11 cellular contexts compared by ENCODE assay signal in the genomic region with DNA sequence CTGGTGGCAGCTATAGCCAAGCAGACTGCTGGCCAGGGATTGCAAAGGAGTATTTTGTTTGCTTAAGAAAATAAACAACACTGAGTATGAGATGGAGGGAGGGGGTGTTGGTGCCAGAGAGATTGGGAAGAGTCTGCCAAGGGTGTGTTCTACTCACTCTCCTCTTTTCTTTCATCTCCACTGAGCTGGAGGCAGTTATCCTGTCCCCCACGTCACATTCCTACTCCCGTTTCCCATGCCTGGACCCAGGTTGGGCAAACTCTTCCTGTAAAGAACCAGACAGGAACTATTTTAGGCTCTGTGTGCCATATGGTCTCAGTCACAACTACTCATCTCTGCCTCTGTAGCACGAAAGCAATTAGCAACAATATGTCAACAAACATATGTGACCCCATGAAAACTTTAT. TPM values are rescaled to one million over a fixed set of nuclear protein-coding genes. Genes with fewer than 3 reads are reported as not detected.
A peak's percentile ranks its signal among the peaks of the same experiment; 100 is the strongest.
DNase-seq lines count a peak whose midpoint lies in the region; TF ChIP-seq lines count a peak whose summit lies in the region.
"Had no signal": no experiment of that assay in that cellular context is flagged by ENCODE, and none has a peak within 500 bp of the region (broad histone marks: within the 10 kb centered on the region; RNA-seq: fewer than 3 reads in every experiment).

No MANE protein-coding gene starts in this region.

- H3K27me3 ChIP-seq in SJSA1 (replicated peaks), result no peaks in the 10 kb centered on the region

- no peaks in the 10 kb centered on the region for H3K9me2 ChIP-seq in OCI-LY7 (ENCODE audit: insufficient read depth, low read length)

- no peak overlapping the region for H3K4me3 ChIP-seq in SJSA1
- no peak overlapping the region for H3K4me3 ChIP-seq in OCI-LY7 (ENCODE audit: low read depth, low read length, poor library complexity, severe bottlenecking)

- H3K36me3 ChIP-seq in SJSA1 (no peaks in the 10 kb centered on the region), OCI-LY7 (ENCODE audit: insufficient read depth, low read length) (no peaks in the 10 kb centered on the region)
- H3K36me3 ChIP-seq: neutrophil had no signal

- no peaks in the 10 kb centered on the region for H3K9me3 ChIP-seq in SJSA1 (replicated peaks)
- no peaks in the 10 kb centered on the region for H3K9me3 ChIP-seq in OCI-LY7 (ENCODE audit: low read length)
- H3K9me3 ChIP-seq: neutrophil had no signal

- CTCF ChIA-PET in OCI-LY7 (lab: Charles Lee; ENCODE audit: unreplicated experiment), result no interaction called here

- no peak overlapping the region for H2AFZ ChIP-seq in OCI-LY7 (ENCODE audit: low read length)

- H3K4me2 ChIP-seq in OCI-LY7 (ENCODE audit: low read length), result no peak overlapping the region

- DNase-seq in AG09319 (ENCODE audit: extremely low read depth, low read depth) (peak; percentile 82), HCEC 1CT (peak; percentile 88), SJSA1 (ENCODE audit: low read depth in 1 of 2, low spot score in 2 of 2) (peak; percentile 75 to 89), left kidney (ENCODE audit: low read depth, low spot score) (peak; percentile 61), OCI-LY7 (ENCODE audit: low spot score) (no peak), GM19240 (ENCODE audit: insufficient read length, low spot score) (no peak), GOT3 (lab: John Stamatoyannopoulos, UW) (no peak)
- no peak for DNase-seq in activated CD8-positive, alpha-beta memory T cell treated with anti-CD3 and anti-CD28 coated beads, Interleukin-2, amount 50 U/mL, for 4 hours
- DNase-seq: NCI-H2227 treated with DMSO at 0.1 percent for 48 hours had no signal

- intact Hi-C loops in OCI-LY7 (cut with micrococcal nuclease; ENCODE audit: unreplicated experiment), result no loop called here

- TF ChIP-seq CTCF in AG09319 (IDR thresholded peaks at IDR 0.05; ENCODE audit: low read depth, low read length) (no peak), OCI-LY7 (conservative IDR thresholded peaks at IDR 0.05; ENCODE audit: low read length) (no peak)

- H3K79me2 ChIP-seq in OCI-LY7 (ENCODE audit: insufficient read depth, low read depth, low read length), result no peaks in the 10 kb centered on the region

- H3K27ac ChIP-seq in SJSA1 (peak overlapping the region; percentile 74), OCI-LY7 (ENCODE audit: low read depth, low read length, poor library complexity, severe bottlenecking) (no peak overlapping the region)
- H3K27ac ChIP-seq: neutrophil had no signal

- no peaks in the 10 kb centered on the region for H4K20me1 ChIP-seq in OCI-LY7 (ENCODE audit: insufficient read depth, low read length)

- POLR2A ChIA-PET in OCI-LY7 (lab: Charles Lee), result interaction anchor here (0.7 kb wide), 1 partner anchor 10 kb away, joined by 4 read pairs; no protein-coding TSS in a partner anchor

- H3K4me1 ChIP-seq in SJSA1 (replicated peaks) (peaks cover 80% of the 10 kb centered on the region), OCI-LY7 (ENCODE audit: insufficient read depth, low read length, poor library complexity, severe bottlenecking) (no peaks in the 10 kb centered on the region)

- no TSS peak for BruUV-seq in OCI-LY7 (replicated peaks; lab: Mats Ljungman, UMichigan)

RNA-seq across cellular contexts. Expression of a gene that starts 1.4 kb away (rescaled TPM):
- total RNA-seq in SJSA1 (2014; rRNA removed; shearing (Covaris generic)), result 1.5 and 3.5 TPM in 2 replicates
- not detected in 2 replicates for total RNA-seq in OCI-LY7 (2014; rRNA removed; shearing (Covaris generic))
- total RNA-seq in OCI-LY7 (2022), result not detected in 2 replicates
- total RNA-seq: astrocyte had no signal

RNA-seq across cellular contexts. Expression of a gene that starts 25.9 kb away (rescaled TPM):
- total RNA-seq in SJSA1 (2014; rRNA removed; shearing (Covaris generic)), result 2.0 and 11.7 TPM in 2 replicates
- 3.2 and 5.2 TPM in 2 replicates for total RNA-seq in OCI-LY7 (2014; rRNA removed; shearing (Covaris generic))
- 9.2 and 10.6 TPM in 2 replicates for total RNA-seq in OCI-LY7 (2022)

RNA-seq across cellular contexts. Expression of a gene that starts 30.4 kb away (rescaled TPM):
- total RNA-seq in SJSA1 (2014; rRNA removed; shearing (Covaris generic)), result 0.25 and 0.53 TPM in 2 replicates
- total RNA-seq in OCI-LY7 (2014; rRNA removed; shearing (Covaris generic)), result not detected in 2 replicates
- not detected in 2 replicates for total RNA-seq in OCI-LY7 (2022)
- total RNA-seq: astrocyte had no signal

RNA-seq across cellular contexts. Expression of a gene that starts 50.4 kb away (rescaled TPM):
- not detected in 2 replicates for total RNA-seq in SJSA1 (2014; rRNA removed; shearing (Covaris generic))
- total RNA-seq in OCI-LY7 (2014; rRNA removed; shearing (Covaris generic)), result 0.03 TPM in 1 of 2 replicates, not detected in the other
- total RNA-seq in OCI-LY7 (2022), result 0.17 TPM in 1 of 2 replicates, not detected in the other
- total RNA-seq: astrocyte had no signal

Comparison
In these comparisons a context has a peak if more than half of its experiments do, and no peak if none do; other contexts are left out.
1. DNase-seq: peak in AG09319 (single experiment), HCEC 1CT (single experiment), SJSA1 (2 of 2) and left kidney (single experiment); none in OCI-LY7 (single experiment), GM19240 (single experiment), GOT3 (single experiment) and activated CD8-positive, alpha-beta memory T cell treated with anti-CD3 and anti-CD28 coated beads, Interleukin-2, amount 50 U/mL, for 4 hours (single experiment).